27 cellular contexts compared by ENCODE assay signal in genomic region chr1:200897188-200897710, GRCh38. TPM values are rescaled to one million over a fixed set of nuclear protein-coding genes. Genes with fewer than 3 reads are reported as not detected.
DNase-seq lines count a peak whose midpoint lies in the region; ATAC-seq, FAIRE-seq and TF ChIP-seq lines count a peak whose summit lies in the region.
"Had no signal": no experiment of that assay in that cellular context is flagged by ENCODE, and none has a peak within 500 bp of the region (broad histone marks: within the 10 kb centered on the region; RNA-seq: fewer than 3 reads in every experiment).

No MANE protein-coding gene starts in this region.

- ATAC-seq in Panc1 (no peak), pancreas (no peak), gastroesophageal sphincter (no peak)
- ATAC-seq: heart right ventricle, K562 had no signal

- peak overlapping the region; percentile 22; the same call in 1 of the 2 replicates for H3K4me2 ChIP-seq in BLaER1

- no peak for TF ChIP-seq POLR2A in gastroesophageal sphincter (IDR thresholded peaks at IDR 0.05)

- H4K20me1 ChIP-seq in BLaER1 = no peaks in the 10 kb centered on the region

- H3K27ac ChIP-seq in BLaER1 = no peak overlapping the region
- H3K27ac ChIP-seq in Panc1 (ENCODE audit: low read length) = peak overlapping the region; percentile 45
- peak overlapping the region; percentile 94 for H3K27ac ChIP-seq in epithelial cell of prostate
- H3K27ac ChIP-seq in pancreas = peak overlapping the region; percentile 60 to 90 (median 88)
- H3K27ac ChIP-seq in gastroesophageal sphincter = no peak overlapping the region
- H3K27ac ChIP-seq: heart right ventricle, parathyroid adenoma, vagina had no signal

- intact Hi-C loops in Panc1 (cut with micrococcal nuclease; ENCODE audit: unreplicated experiment) = no loop called here
- intact Hi-C loops in pancreas (cut with DNase I) = loop anchor here in 1 of 3 donors (10.0 kb wide), 1 partner anchor 148 kb away; no protein-coding TSS in a partner anchor

- CTCF ChIA-PET in Panc1 (lab: Charles Lee) = interaction anchor here (0.6 kb wide), 1 partner anchor 173 kb away, joined by 3 read pairs; no protein-coding TSS in a partner anchor

- H3K9me3 ChIP-seq in BLaER1 (no peaks in the 10 kb centered on the region), Panc1 (ENCODE audit: control insufficient read depth, insufficient read depth, low read depth, low read length) (no peaks in the 10 kb centered on the region), pancreas (no peaks in the 10 kb centered on the region), gastroesophageal sphincter (no peaks in the 10 kb centered on the region)
- H3K9me3 ChIP-seq: heart right ventricle, vagina had no signal

- TF ChIP-seq EP300 in gastroesophageal sphincter (IDR thresholded peaks at IDR 0.05) = no peak

- in situ Hi-C loops in Panc1 (cut with HindIII; ENCODE audit: low pct_unique_long_range_greater_than_20kb, low sequenced_read_pairs) (no loop called here), G401 (cut with HindIII; ENCODE audit: low sequenced_read_pairs) (no loop called here)

- FAIRE-seq in pancreas (lab: Jason Lieb, UNC) = no peak
- FAIRE-seq: GM12892, K562 had no signal

- no TSS peak for BruUV-seq in Panc1 (replicated peaks; lab: Mats Ljungman, UMichigan)

- H3K4me1 ChIP-seq in BLaER1 = peaks cover 37% of the 10 kb centered on the region
- H3K4me1 ChIP-seq in Panc1 (ENCODE audit: control insufficient read depth, insufficient read depth, low read length) = peaks cover 20% of the 10 kb centered on the region
- H3K4me1 ChIP-seq in pancreas = peaks cover 0 to 4% (median 4%) of the 10 kb centered on the region in 3 donors
- no peaks in the 10 kb centered on the region for H3K4me1 ChIP-seq in gastroesophageal sphincter
- H3K4me1 ChIP-seq: parathyroid adenoma had no signal

- POLR2A ChIA-PET in Panc1 (lab: Charles Lee) = no interaction called here

- no peak overlapping the region for H3K4me3 ChIP-seq in BLaER1
- no peak overlapping the region for H3K4me3 ChIP-seq in Panc1 (ENCODE audit: low read depth in 2 of 2, low read length in 2 of 2)
- H3K4me3 ChIP-seq in pancreas = peak overlapping the region in 2 of 4 donors; percentile 12 to 58
- H3K4me3 ChIP-seq in gastroesophageal sphincter = no peak overlapping the region
- H3K4me3 ChIP-seq: heart right ventricle, K562 had no signal

- TF ChIP-seq CTCF in Panc1 (IDR thresholded peaks at IDR 0.05) (no peak), pancreas (IDR thresholded peaks at IDR 0.05) (no peak), gastroesophageal sphincter (IDR thresholded peaks at IDR 0.05) (no peak)

- H3K27me3 ChIP-seq in BLaER1 (peaks cover 20% of the 10 kb centered on the region), Panc1 (ENCODE audit: control insufficient read depth, insufficient read depth, low read length) (no peaks in the 10 kb centered on the region), pancreas (no peaks in the 10 kb centered on the region), gastroesophageal sphincter (peaks cover 14% of the 10 kb centered on the region)
- H3K27me3 ChIP-seq: vagina had no signal

- WGBS in pancreas, 2 donors = 63 to 71% methylated on average over 6 of the region's 6 CpGs
- WGBS in gastroesophageal sphincter (ENCODE audit: low coverage in 1 of 2), 2 donors = 100% methylated on average over 2 of the region's 6 CpGs; no CpG with 5 or more reads in 1 of the 2 donors

- H3K9ac ChIP-seq in BLaER1 = no peak overlapping the region
- H3K9ac ChIP-seq: parathyroid adenoma had no signal

- H3K36me3 ChIP-seq in BLaER1 (no peaks in the 10 kb centered on the region), Panc1 (ENCODE audit: control insufficient read depth, insufficient read depth, low read length) (no peaks in the 10 kb centered on the region), pancreas (peaks cover 0 to 29% (median 0%) of the 10 kb centered on the region in 3 donors), gastroesophageal sphincter (no peaks in the 10 kb centered on the region)
- H3K36me3 ChIP-seq: heart right ventricle, vagina had no signal

- no peak for DNase-seq in Panc1 (ENCODE audit: low read depth, low spot score)
- DNase-seq in epithelial cell of prostate (ENCODE audit: low read depth, low spot score) = no peak
- no peak for DNase-seq in pancreas
- DNase-seq in central memory CD4-positive, alpha-beta T cell = no peak
- DNase-seq in KG1 (lab: John Stamatoyannopoulos, UW) = no peak
- DNase-seq in G401 (ENCODE audit: low spot score) = no peak
- DNase-seq: activated CD4-positive, alpha-beta T cell treated with anti-CD3 and anti-CD28 coated beads, Interleukin-2, amount 10 ng/mL, durations not matched to agents 7 days and 5 days; activated CD8-positive, alpha-beta memory T cell treated with anti-CD3 and anti-CD28 coated beads, Interleukin-2, amount 50 U/mL, for 4 hours; activated effector memory CD4-positive, alpha-beta T cell treated with anti-CD3 and anti-CD28 coated beads, Interleukin-2, amount 50 U/mL, for 16 hours; DMS 273 treated with DMSO at 0.1 percent for 48 hours; GDM1; heart right ventricle; immature natural killer cell; naive B cell; NCI-H2029; NCI-H510A; Right ventricle myocardium superior; stimulated activated CD4-positive, alpha-beta T cell treated with anti-CD3 and anti-CD28 coated beads, Interleukin-4, amount 100 ng/mL, for 4 hours had no signal

RNA-seq across cellular contexts. Expression of gene INAVA, which starts 2.5 kb away (rescaled TPM):
- 3.6 TPM for total RNA-seq in Panc1 (2021; ENCODE audit: unreplicated experiment)
- polyA plus RNA-seq in Panc1 (2012; ENCODE audit: insufficient read length) = 3.3 TPM
- 10 to 100 TPM in 4 of 6 donors, 1 to 10 TPM in 2; 5.0 to 26.6 (median 12.9) TPM for total RNA-seq in pancreas
- polyA plus RNA-seq in pancreas = 10 to 100 TPM; 13.1 to 17.8 TPM
- total RNA-seq in gastroesophageal sphincter = 1 to 10 TPM in 1 of 4 donors, under 1 TPM in 1, not detected in 2; 0.47 to 2.9 TPM
- total RNA-seq in G401 (2014; rRNA removed; shearing (Covaris generic)) = 39.3 and 54.7 TPM in 2 replicates
- total RNA-seq: activated CD4-positive, alpha-beta T cell treated with anti-CD3 and anti-CD28 coated beads, Interleukin-2, amount 10 ng/mL, durations not matched to agents 7 days and 5 days; fibroblast of lung; Right ventricle myocardium superior had no signal
- polyA plus RNA-seq: CD14-positive monocyte, K562 had no signal

RNA-seq across cellular contexts. Expression of gene GPR25, which starts 24.5 kb away (rescaled TPM):
- not detected for total RNA-seq in Panc1 (2021; ENCODE audit: unreplicated experiment)
- polyA plus RNA-seq in Panc1 (2012; ENCODE audit: insufficient read length) = not detected
- under 1 TPM in 1 of 6 donors, not detected in 5; 0.31 TPM for total RNA-seq in pancreas
- polyA plus RNA-seq in pancreas = not detected
- total RNA-seq in gastroesophageal sphincter = not detected
- not detected in 2 replicates for total RNA-seq in G401 (2014; rRNA removed; shearing (Covaris generic))
- total RNA-seq: activated CD4-positive, alpha-beta T cell treated with anti-CD3 and anti-CD28 coated beads, Interleukin-2, amount 10 ng/mL, durations not matched to agents 7 days and 5 days; fibroblast of lung; heart right ventricle; K562; lower leg skin; Right ventricle myocardium superior had no signal
- polyA plus RNA-seq: fibroblast of lung, heart right ventricle, K562 had no signal

Comparison
In these comparisons a context has a peak if more than half of its experiments do, and no peak if none do; other contexts are left out.
1. H3K27ac ChIP-seq: peak in Panc1 (single experiment), epithelial cell of prostate (single experiment) and pancreas (4 of 4); none in BLaER1 (single experiment) and gastroesophageal sphincter (0 of 4).